ENCODE assay signal across 13 cellular contexts in genomic region chr11:118838905-118839553, GRCh38. TPM values are rescaled to one million over a fixed set of nuclear protein-coding genes. Genes with fewer than 3 reads are reported as not detected.
A peak's percentile ranks its signal among the peaks of the same experiment; 100 is the strongest.
DNase-seq lines count a peak whose midpoint lies in the region; ATAC-seq, FAIRE-seq and TF ChIP-seq lines count a peak whose summit lies in the region.
"Had no signal": no experiment of that assay in that cellular context is flagged by ENCODE, and none has a peak within 500 bp of the region (broad histone marks: within the 10 kb centered on the region; RNA-seq: fewer than 3 reads in every experiment).

No MANE protein-coding gene starts in this region.

- H3K36me3 ChIP-seq in heart left ventricle (no peaks in the 10 kb centered on the region), tibial nerve (no peaks in the 10 kb centered on the region)
- H3K36me3 ChIP-seq: SJSA1 had no signal

- no peak for TF ChIP-seq EP300 in tibial nerve (IDR thresholded peaks at IDR 0.05)

- no peak for DNase-seq in GM12891 (ENCODE audit: insufficient read length, low spot score)
- no peak for DNase-seq in heart left ventricle
- DNase-seq in stimulated activated CD4-positive, alpha-beta T cell treated with anti-CD3 and anti-CD28 coated beads, Interleukin-4, amount 100 ng/mL, for 4 hours, result no peak
- DNase-seq in lower leg skin (ENCODE audit: low spot score in 2 of 2), result no peak
- no peak for DNase-seq in tibial nerve (ENCODE audit: low spot score in 2 of 2)
- DNase-seq: DMS153, posterior cingulate gyrus had no signal

- H3K4me1 ChIP-seq in heart left ventricle (peaks cover 0 to 22% (median 0%) of the 10 kb centered on the region in 12 donors), tibial nerve (peaks cover 0 to 7% (median 0%) of the 10 kb centered on the region in 4 donors)
- H3K4me1 ChIP-seq: SJSA1 had no signal

- 78 to 92% (median 89%) methylated on average over 4 of the region's 4 CpGs for WGBS in heart left ventricle, 4 donors
- WGBS in lower leg skin, 2 donors, result 86 to 92% methylated on average over 4 of the region's 4 CpGs
- 80 to 83% methylated on average over 4 of the region's 4 CpGs for WGBS in tibial nerve, 2 donors

- intact Hi-C loops in heart left ventricle (cut with DNase I), result no loop called here
- intact Hi-C loops in lower leg skin (cut with DNase I; ENCODE audit: low total_unique reads), result no loop called here

- ATAC-seq in GM21360 (IDR thresholded peaks at IDR 0.05; ENCODE audit: unreplicated experiment) (peak; percentile 71), HG03280 (IDR thresholded peaks at IDR 0.05; ENCODE audit: unreplicated experiment) (peak; percentile 66), esophagus mucosa (peak; percentile 47), heart left ventricle (no peak)

- peak; percentile 88 for FAIRE-seq in GM12891 (lab: Jason Lieb, UNC)
- FAIRE-seq: frontal cortex had no signal

- TF ChIP-seq POLR2A in GM12891 (IDR thresholded peaks at IDR 0.05; ENCODE audit: low read depth, low read length) (no peak), heart left ventricle (IDR thresholded peaks at IDR 0.05) (no peak), lower leg skin (IDR thresholded peaks at IDR 0.05) (no peak), tibial nerve (IDR thresholded peaks at IDR 0.05) (no peak)

- H3K4me3 ChIP-seq in heart left ventricle (no peak overlapping the region), lower leg skin (ENCODE audit: low read depth, poor library complexity, severe bottlenecking) (no peak overlapping the region), tibial nerve (no peak overlapping the region)
- H3K4me3 ChIP-seq: SJSA1 had no signal

- H3K27me3 ChIP-seq in heart left ventricle, result no peaks in the 10 kb centered on the region
- H3K27me3 ChIP-seq in tibial nerve, result no peaks in the 10 kb centered on the region
- H3K27me3 ChIP-seq: SJSA1 had no signal

- no peaks in the 10 kb centered on the region for H3K9me3 ChIP-seq in heart left ventricle
- no peaks in the 10 kb centered on the region for H3K9me3 ChIP-seq in tibial nerve
- H3K9me3 ChIP-seq: SJSA1 had no signal

- TF ChIP-seq CTCF in heart left ventricle (IDR thresholded peaks at IDR 0.05), result no peak
- TF ChIP-seq CTCF in lower leg skin (IDR thresholded peaks at IDR 0.05), result no peak
- no peak for TF ChIP-seq CTCF in tibial nerve (IDR thresholded peaks at IDR 0.05)

- H3K27ac ChIP-seq in heart left ventricle, result no peak overlapping the region
- H3K27ac ChIP-seq in tibial nerve, result no peak overlapping the region
- H3K27ac ChIP-seq: SJSA1 had no signal

TF ChIP-seq in GM12891, 5 proteins besides CTCF, POLR2A, EP300 and RAD21:
- peak; percentile 98 for TF ChIP-seq SPI1 (IDR thresholded peaks at IDR 0.05; ENCODE audit: low read depth, low read length)
- peak; percentile 33; the same call in 1 of the 2 replicates for TF ChIP-seq POU2F2 (IDR thresholded peaks at IDR 0.05; ENCODE audit: low read depth, low read length)
- no peak for TF ChIP-seq POLR2AphosphoS5 (IDR thresholded peaks at IDR 0.05; ENCODE audit: low read depth, low read length)
- TF ChIP-seq TAF1 (IDR thresholded peaks at IDR 0.05; ENCODE audit: low read depth, low read length), result no peak
- TF ChIP-seq PAX5 (IDR thresholded peaks at IDR 0.05; ENCODE audit: insufficient read depth, low read length, severe bottlenecking), result peak; percentile 15

RNA-seq across cellular contexts. Expression of gene CXCR5, which starts 44.7 kb away (rescaled TPM):
- polyA plus RNA-seq in GM12891 (2012; ENCODE audit: low read depth, missing spikeins), result 4.4 TPM
- total RNA-seq in esophagus mucosa (0.20 TPM), heart left ventricle (under 1 TPM in 1 of 9 donors, not detected in 8; 0.11 TPM), lower leg skin (not detected), tibial nerve (not detected)
- under 1 TPM; 0.25 to 0.27 TPM for polyA plus RNA-seq in heart left ventricle
- total RNA-seq: frontal cortex, HT1080, SJSA1 had no signal

RNA-seq across cellular contexts. Expression of gene DDX6, which starts 48.1 kb away (rescaled TPM):
- 27.3 TPM for polyA plus RNA-seq in GM12891 (2012; ENCODE audit: low read depth, missing spikeins)
- total RNA-seq in esophagus mucosa (65.8 TPM), heart left ventricle (100 to 1,000 TPM in 8 of 9 donors, 10 to 100 TPM in 1; 83.7 to 166 (median 114) TPM), lower leg skin (100 to 1,000 TPM in 2 of 4 donors, 10 to 100 TPM in 2; 71.8 to 117 (median 88.6) TPM), tibial nerve (100 to 1,000 TPM in 3 of 4 donors, 10 to 100 TPM in 1; 75.6 to 108 (median 107) TPM)
- 10 to 100 TPM; 29.4 to 30.7 TPM for polyA plus RNA-seq in heart left ventricle

Comparison
In these comparisons a context has a peak if more than half of its experiments do, and no peak if none do; other contexts are left out.
1. ATAC-seq: peak in GM21360 (single experiment), HG03280 (single experiment) and esophagus mucosa (single experiment); none in heart left ventricle (0 of 4).